25 cellular contexts compared by ENCODE assay signal in genomic region chr2:20722592-20722991, GRCh38. TPM values are rescaled to one million over a fixed set of nuclear protein-coding genes. Genes with fewer than 3 reads are reported as not detected.
"Had no signal": no experiment of that assay in that cellular context is flagged by ENCODE, and none has a peak within 500 bp of the region (broad histone marks: within the 10 kb centered on the region; RNA-seq: fewer than 3 reads in every experiment).

No MANE protein-coding gene starts in this region.

- H3K4me2 ChIP-seq: smooth muscle cell had no signal

- H3K4me3 ChIP-seq: coronary artery, esophagus squamous epithelium, heart right ventricle, lung, sigmoid colon, smooth muscle cell, vagina had no signal

- DNase-seq: activated CD4-positive, alpha-beta memory T cell treated with anti-CD3 and anti-CD28 coated beads, Interleukin-2, amount 10 ng/mL, durations not matched to agents 7 days and 5 days; activated CD4-positive, alpha-beta T cell treated with anti-CD3 and anti-CD28 coated beads, Interleukin-2, amount 10 ng/mL, durations not matched to agents 24 days and 14 days; activated effector memory CD4-positive, alpha-beta T cell treated with Interleukin-2 at 50 U/mL for 16 hours; activated naive CD4-positive, alpha-beta T cell treated with anti-CD3 and anti-CD28 coated beads for 36 hours; activated naive CD8-positive, alpha-beta T cell treated with anti-CD3 and anti-CD28 coated beads, Interleukin-2, amount 10 ng/mL, durations not matched to agents 7 days and 5 days; activated T-cell treated with anti-CD3 and anti-CD28 coated beads, Interleukin-2, amount 50 U/mL, for 72 hours; amniotic stem cell; endodermal cell; esophagus squamous epithelium; heart right ventricle; kidney; naive B cell; nucleus accumbens; posterior cingulate gyrus; sigmoid colon; stimulated activated CD4-positive, alpha-beta T cell treated with anti-CD3 and anti-CD28 coated beads, Interleukin-2, amount 100 ng/mL, for 48 hours; stimulated activated CD8-positive, alpha-beta memory T cell treated with anti-CD3 and anti-CD28 coated beads, Interleukin-4, amount 100 ng/mL, for 48 hours; stimulated activated naive B cell treated with anti-CD40 and anti-IgM and Interleukin-4, amounts not matched to agents 10 μg/mL and 1 μg/mL and 100 μg/mL, for 72 hours had no signal

- H3K4me1 Mint-ChIP-seq: activated naive CD8-positive, alpha-beta T cell treated with anti-CD3 and anti-CD28 coated beads, Interleukin-2, amount 10 ng/mL, durations not matched to agents 7 days and 5 days; endodermal cell had no signal

- H3K27me3 Mint-ChIP-seq: activated CD4-positive, alpha-beta memory T cell treated with anti-CD3 and anti-CD28 coated beads, Interleukin-2, amount 10 ng/mL, durations not matched to agents 7 days and 5 days; activated CD4-positive, alpha-beta T cell treated with anti-CD3 and anti-CD28 coated beads, Interleukin-2, amount 10 ng/mL, durations not matched to agents 24 days and 14 days; activated naive CD8-positive, alpha-beta T cell treated with anti-CD3 and anti-CD28 coated beads, Interleukin-2, amount 10 ng/mL, durations not matched to agents 7 days and 5 days; naive B cell; stimulated activated naive B cell treated with anti-CD40 and anti-IgM and Interleukin-4, amounts not matched to agents 10 μg/mL and 1 μg/mL and 100 μg/mL, for 72 hours; type B pancreatic cell had no signal

- H3K27ac ChIP-seq: esophagus squamous epithelium, heart right ventricle, sigmoid colon, vagina had no signal

- H3K4me3 Mint-ChIP-seq: activated CD4-positive, alpha-beta memory T cell treated with anti-CD3 and anti-CD28 coated beads, Interleukin-2, amount 10 ng/mL, durations not matched to agents 7 days and 5 days; activated CD4-positive, alpha-beta T cell treated with anti-CD3 and anti-CD28 coated beads, Interleukin-2, amount 10 ng/mL, durations not matched to agents 24 days and 14 days; activated naive CD4-positive, alpha-beta T cell treated with anti-CD3 and anti-CD28 coated beads for 36 hours; activated naive CD8-positive, alpha-beta T cell treated with anti-CD3 and anti-CD28 coated beads, Interleukin-2, amount 10 ng/mL, durations not matched to agents 7 days and 5 days; activated T-cell treated with anti-CD3 and anti-CD28 coated beads, Interleukin-2, amount 50 U/mL, for 72 hours; endodermal cell; naive B cell; stimulated activated naive B cell treated with anti-CD40 and anti-IgM and Interleukin-4, amounts not matched to agents 10 μg/mL and 1 μg/mL and 100 μg/mL, for 72 hours; type B pancreatic cell had no signal

- ATAC-seq: activated CD4-positive, CD25-positive, alpha-beta regulatory T cell treated with anti-CD3 and anti-CD28 coated beads, Interleukin-2, amount 50 U/mL, for 24 hours; activated T-cell treated with anti-CD3 and anti-CD28 coated beads, Interleukin-2, amount 50 U/mL, for 72 hours; heart right ventricle; stimulated activated naive B cell treated with anti-CD40 and anti-IgM and Interleukin-4, amounts not matched to agents 10 μg/mL and 1 μg/mL and 100 μg/mL, for 72 hours had no signal

- H3K9me3 ChIP-seq: vagina had no signal

- H3K36me3 ChIP-seq: vagina had no signal

- H3K27ac Mint-ChIP-seq: activated CD4-positive, alpha-beta memory T cell treated with anti-CD3 and anti-CD28 coated beads, Interleukin-2, amount 10 ng/mL, durations not matched to agents 7 days and 5 days; activated CD4-positive, alpha-beta T cell treated with anti-CD3 and anti-CD28 coated beads, Interleukin-2, amount 10 ng/mL, durations not matched to agents 24 days and 14 days; activated naive CD4-positive, alpha-beta T cell treated with anti-CD3 and anti-CD28 coated beads for 36 hours; activated naive CD8-positive, alpha-beta T cell treated with anti-CD3 and anti-CD28 coated beads, Interleukin-2, amount 10 ng/mL, durations not matched to agents 7 days and 5 days; activated T-cell treated with anti-CD3 and anti-CD28 coated beads, Interleukin-2, amount 50 U/mL, for 72 hours; endodermal cell; stimulated activated naive B cell treated with anti-CD40 and anti-IgM and Interleukin-4, amounts not matched to agents 10 μg/mL and 1 μg/mL and 100 μg/mL, for 72 hours; type B pancreatic cell had no signal

- H3K4me1 ChIP-seq: esophagus squamous epithelium, sigmoid colon, vagina had no signal

- FAIRE-seq: bronchial epithelial cell, kidney had no signal

- H3K27me3 ChIP-seq: esophagus squamous epithelium, heart right ventricle, sigmoid colon, vagina had no signal

RNA-seq across cellular contexts. Expression of gene GDF7, which starts 55.6 kb away (rescaled TPM):
- total RNA-seq: activated CD4-positive, alpha-beta memory T cell treated with anti-CD3 and anti-CD28 coated beads, Interleukin-2, amount 10 ng/mL, durations not matched to agents 7 days and 5 days; activated naive CD4-positive, alpha-beta T cell treated with anti-CD3 and anti-CD28 coated beads for 36 hours; activated naive CD8-positive, alpha-beta T cell treated with anti-CD3 and anti-CD28 coated beads, Interleukin-2, amount 10 ng/mL, durations not matched to agents 7 days and 5 days had no signal
- polyA plus RNA-seq: smooth muscle cell had no signal
